ENCODE assay signal across 9 cellular contexts in the genomic region with DNA sequence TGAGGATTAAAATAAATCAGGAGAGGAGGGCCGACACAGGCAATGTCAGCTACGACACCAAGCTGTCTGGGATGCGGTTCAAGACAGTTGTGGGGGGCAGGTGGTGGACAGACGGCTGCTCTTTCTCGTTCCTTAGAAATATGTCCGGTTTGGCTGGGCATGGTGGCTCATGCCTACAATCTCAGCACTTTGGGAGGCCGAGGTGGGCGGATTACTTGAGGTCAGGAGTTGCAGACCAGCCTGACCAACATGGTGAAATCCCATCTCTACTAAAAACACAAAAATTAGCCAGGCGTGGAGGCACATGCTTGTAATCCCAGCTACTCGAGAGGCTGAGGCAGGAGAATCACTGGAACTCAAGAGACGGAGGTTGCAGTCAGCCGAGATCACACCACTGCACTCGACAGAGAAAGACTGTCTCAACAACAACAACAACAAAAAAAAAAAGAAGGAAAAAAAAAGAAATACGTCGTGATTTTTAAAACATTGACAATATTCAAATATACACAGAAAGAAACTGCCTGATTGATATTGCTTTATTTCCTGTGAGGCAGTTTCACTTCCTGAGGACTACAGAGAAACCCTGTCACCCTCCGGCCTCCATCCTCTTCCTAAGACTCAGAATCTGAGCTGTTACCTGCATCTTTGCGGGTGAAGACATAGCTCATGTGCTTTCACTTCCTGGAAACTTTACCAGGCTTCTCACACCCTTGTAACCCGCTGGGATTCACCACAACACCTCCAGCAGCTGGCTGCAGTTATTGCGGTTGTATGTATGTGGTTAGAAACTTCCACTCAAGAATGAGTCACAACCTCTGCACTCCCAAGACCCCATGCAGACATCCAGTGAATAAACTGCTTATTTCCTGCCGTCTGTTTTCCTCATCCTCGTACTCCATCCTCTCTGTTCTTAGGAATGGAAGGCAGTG.
A peak's percentile ranks its signal among the peaks of the same experiment; 100 is the strongest.
DNase-seq lines count a peak whose midpoint lies in the region; ATAC-seq and TF ChIP-seq lines count a peak whose summit lies in the region.
"Had no signal": no experiment of that assay in that cellular context is flagged by ENCODE, and none has a peak within 500 bp of the region (broad histone marks: within the 10 kb centered on the region; RNA-seq: fewer than 3 reads in every experiment).

No MANE protein-coding gene starts in this region.

- no peaks in the 10 kb centered on the region for H3K27me3 Mint-ChIP-seq in activated naive CD4-positive, alpha-beta T cell treated with anti-CD3 and anti-CD28 coated beads, Interleukin-2, amount 10 ng/mL, durations not matched to agents 7 days and 5 days

- CTCF ChIA-PET in activated naive CD4-positive, alpha-beta T cell treated with anti-CD3 and anti-CD28 coated beads, Interleukin-2, amount 10 ng/mL, durations not matched to agents 7 days and 5 days (lab: Charles Lee): no interaction called here

- H3K4me3 ChIP-seq in RWPE2 (ENCODE audit: severe bottlenecking): no peak overlapping the region

- H3K36me3 ChIP-seq in RWPE2 (ENCODE audit: low read depth): no peaks in the 10 kb centered on the region

- peak overlapping the region; percentile 92 for H3K27ac Mint-ChIP-seq in activated naive CD4-positive, alpha-beta T cell treated with anti-CD3 and anti-CD28 coated beads, Interleukin-2, amount 10 ng/mL, durations not matched to agents 7 days and 5 days

- no peaks in the 10 kb centered on the region for H3K27me3 ChIP-seq in RWPE2 (ENCODE audit: insufficient read depth, poor library complexity, severe bottlenecking)

- peak overlapping the region; percentile 54 for H3K4me3 Mint-ChIP-seq in activated naive CD4-positive, alpha-beta T cell treated with anti-CD3 and anti-CD28 coated beads, Interleukin-2, amount 10 ng/mL, durations not matched to agents 7 days and 5 days
- H3K4me3 Mint-ChIP-seq: neural crest cell had no signal

- H3K4me1 ChIP-seq in RWPE2 (ENCODE audit: insufficient read depth, poor library complexity, severe bottlenecking): no peaks in the 10 kb centered on the region

- DNase-seq in 8988T: peak; percentile 40
- DNase-seq in RWPE2 (ENCODE audit: low spot score): peak; percentile 63
- peak; percentile 67 for DNase-seq in activated naive CD4-positive, alpha-beta T cell treated with anti-CD3 and anti-CD28 coated beads, Interleukin-2, amount 10 ng/mL, durations not matched to agents 7 days and 5 days
- peak; percentile 25 to 94 for DNase-seq in lung microvascular endothelial cell (ENCODE audit: low read depth in 2 of 2)
- DNase-seq in stromal cell of bone marrow (ENCODE audit: low read depth): peak; percentile 67
- DNase-seq in HT-29 (ENCODE audit: low spot score): no peak

- peaks cover 64% of the 10 kb centered on the region for H3K4me1 Mint-ChIP-seq in activated naive CD4-positive, alpha-beta T cell treated with anti-CD3 and anti-CD28 coated beads, Interleukin-2, amount 10 ng/mL, durations not matched to agents 7 days and 5 days

- H3K9me3 ChIP-seq in RWPE2 (ENCODE audit: severe bottlenecking): no peaks in the 10 kb centered on the region

- TF ChIP-seq CTCF in RWPE2 (IDR thresholded peaks at IDR 0.05; ENCODE audit: poor library complexity, severe bottlenecking): no peak

- peaks cover 13% of the 10 kb centered on the region for H3K36me3 Mint-ChIP-seq in activated naive CD4-positive, alpha-beta T cell treated with anti-CD3 and anti-CD28 coated beads, Interleukin-2, amount 10 ng/mL, durations not matched to agents 7 days and 5 days

- H3K9me3 Mint-ChIP-seq in activated naive CD4-positive, alpha-beta T cell treated with anti-CD3 and anti-CD28 coated beads, Interleukin-2, amount 10 ng/mL, durations not matched to agents 7 days and 5 days: no peaks in the 10 kb centered on the region
- H3K9me3 Mint-ChIP-seq: neural crest cell had no signal

- no peak overlapping the region for H3K27ac ChIP-seq in RWPE2 (ENCODE audit: poor library complexity, severe bottlenecking)

- peak; percentile 91 for ATAC-seq in GM18868 (IDR thresholded peaks at IDR 0.05; ENCODE audit: unreplicated experiment)
- ATAC-seq in HG03095 (IDR thresholded peaks at IDR 0.05; ENCODE audit: unreplicated experiment): peak; percentile 72
- ATAC-seq in RWPE2 (ENCODE audit: low read depth): peak; percentile 100
